In genomic region chr5:74221413-74221812, GRCh38 we compare ENCODE assay signal across 26 cellular contexts.
"Had no signal": no experiment of that assay in that cellular context is flagged by ENCODE, and none has a peak within 500 bp of the region (broad histone marks: within the 10 kb centered on the region; RNA-seq: fewer than 3 reads in every experiment).

No MANE protein-coding gene starts in this region.

- H3K27me3 ChIP-seq: esophagus squamous epithelium, gastrocnemius medialis, heart right ventricle, left lung had no signal

- FAIRE-seq: endometrium, islet of Langerhans, keratinocyte had no signal

- H3K4me1 ChIP-seq: esophagus squamous epithelium, heart right ventricle, left lung, lower lobe of right lung had no signal

- DNase-seq: cortex of kidney; effector CD8-positive, alpha-beta T cell; effector memory CD8-positive, alpha-beta T cell; endodermal cell; erythroblast; esophagus squamous epithelium; foreskin fibroblast; foreskin melanocyte; gastrocnemius medialis; glutamatergic neuron; head of caudate nucleus; heart right ventricle; hippocampal formation; left cardiac atrium; left lung; left ventricle myocardium superior; lower lobe of right lung; mesenchymal stem cell; mucosa of descending colon; naive B cell; naive thymus-derived CD8-positive, alpha-beta T cell had no signal

- ATAC-seq: effector memory CD8-positive, alpha-beta T cell; esophagus mucosa; gastrocnemius medialis; heart right ventricle; left cardiac atrium; left lung; left ventricle myocardium superior; lower lobe of right lung; mucosa of descending colon; naive thymus-derived CD8-positive, alpha-beta T cell had no signal

- H3K9me3 ChIP-seq: esophagus squamous epithelium, gastrocnemius medialis, lower lobe of right lung had no signal

- H3K4me3 ChIP-seq: esophagus squamous epithelium, gastrocnemius medialis, heart right ventricle, left lung, lower lobe of right lung, mucosa of descending colon had no signal

- H3K36me3 ChIP-seq: esophagus squamous epithelium, gastrocnemius medialis, heart right ventricle, left lung, lower lobe of right lung had no signal

- H3K27ac ChIP-seq: epithelial cell of prostate, esophagus squamous epithelium, gastrocnemius medialis, heart right ventricle, left lung, lower lobe of right lung had no signal
